Comparison of ENCODE assay signal across 1 cellular context in the genomic region with DNA sequence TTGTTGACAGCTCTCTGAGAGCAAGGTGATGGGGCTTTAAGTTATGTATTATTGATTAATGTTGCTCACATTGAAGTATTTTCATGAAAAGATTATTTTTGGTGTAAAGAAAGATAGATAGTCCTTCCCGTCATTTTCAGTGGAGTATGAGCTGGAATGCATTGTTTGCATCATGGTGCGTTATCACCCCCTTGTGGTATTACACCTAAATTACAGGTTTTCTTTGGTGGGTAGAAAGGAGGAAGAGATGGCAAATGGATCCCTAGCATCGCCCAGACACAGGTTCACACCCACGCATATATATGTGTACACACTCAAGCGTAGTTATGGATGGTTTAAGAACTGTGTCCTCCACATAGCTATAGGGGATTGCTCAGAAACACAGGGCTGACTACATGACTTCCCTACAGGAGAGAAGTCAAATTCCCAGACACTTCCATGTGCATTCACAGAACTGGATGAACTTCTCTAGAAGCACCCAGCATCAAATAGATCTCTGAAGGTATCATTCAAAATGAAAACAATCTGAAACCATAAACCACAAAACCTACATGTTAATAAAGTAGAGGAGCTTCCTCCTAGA.
TF ChIP-seq lines count a peak whose summit lies in the region.

No MANE protein-coding gene starts in this region.

TF ChIP-seq in WTC11, 78 proteins besides CTCF, POLR2A, EP300 and RAD21 (continued from another document):
- TF ChIP-seq, protein P1, sequence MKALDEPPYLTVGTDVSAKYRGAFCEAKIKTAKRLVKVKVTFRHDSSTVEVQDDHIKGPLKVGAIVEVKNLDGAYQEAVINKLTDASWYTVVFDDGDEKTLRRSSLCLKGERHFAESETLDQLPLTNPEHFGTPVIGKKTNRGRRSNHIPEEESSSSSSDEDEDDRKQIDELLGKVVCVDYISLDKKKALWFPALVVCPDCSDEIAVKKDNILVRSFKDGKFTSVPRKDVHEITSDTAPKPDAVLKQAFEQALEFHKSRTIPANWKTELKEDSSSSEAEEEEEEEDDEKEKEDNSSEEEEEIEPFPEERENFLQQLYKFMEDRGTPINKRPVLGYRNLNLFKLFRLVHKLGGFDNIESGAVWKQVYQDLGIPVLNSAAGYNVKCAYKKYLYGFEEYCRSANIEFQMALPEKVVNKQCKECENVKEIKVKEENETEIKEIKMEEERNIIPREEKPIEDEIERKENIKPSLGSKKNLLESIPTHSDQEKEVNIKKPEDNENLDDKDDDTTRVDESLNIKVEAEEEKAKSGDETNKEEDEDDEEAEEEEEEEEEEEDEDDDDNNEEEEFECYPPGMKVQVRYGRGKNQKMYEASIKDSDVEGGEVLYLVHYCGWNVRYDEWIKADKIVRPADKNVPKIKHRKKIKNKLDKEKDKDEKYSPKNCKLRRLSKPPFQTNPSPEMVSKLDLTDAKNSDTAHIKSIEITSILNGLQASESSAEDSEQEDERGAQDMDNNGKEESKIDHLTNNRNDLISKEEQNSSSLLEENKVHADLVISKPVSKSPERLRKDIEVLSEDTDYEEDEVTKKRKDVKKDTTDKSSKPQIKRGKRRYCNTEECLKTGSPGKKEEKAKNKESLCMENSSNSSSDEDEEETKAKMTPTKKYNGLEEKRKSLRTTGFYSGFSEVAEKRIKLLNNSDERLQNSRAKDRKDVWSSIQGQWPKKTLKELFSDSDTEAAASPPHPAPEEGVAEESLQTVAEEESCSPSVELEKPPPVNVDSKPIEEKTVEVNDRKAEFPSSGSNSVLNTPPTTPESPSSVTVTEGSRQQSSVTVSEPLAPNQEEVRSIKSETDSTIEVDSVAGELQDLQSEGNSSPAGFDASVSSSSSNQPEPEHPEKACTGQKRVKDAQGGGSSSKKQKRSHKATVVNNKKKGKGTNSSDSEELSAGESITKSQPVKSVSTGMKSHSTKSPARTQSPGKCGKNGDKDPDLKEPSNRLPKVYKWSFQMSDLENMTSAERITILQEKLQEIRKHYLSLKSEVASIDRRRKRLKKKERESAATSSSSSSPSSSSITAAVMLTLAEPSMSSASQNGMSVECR (CRISPR knock-in tag; IDR thresholded peaks at IDR 0.05; ENCODE audit: borderline replicate concordance) = no peak
- TF ChIP-seq E2F5 (CRISPR knock-in tag; IDR thresholded peaks at IDR 0.05) (no peak), ATF2 (CRISPR knock-in tag; IDR thresholded peaks at IDR 0.05; ENCODE audit: borderline replicate concordance, low read depth) (no peak), GTF2I (CRISPR knock-in tag; conservative IDR thresholded peaks at IDR 0.05) (no peak), ATF1 (CRISPR knock-in tag; IDR thresholded peaks at IDR 0.05) (no peak), ZSCAN18 (CRISPR knock-in tag; IDR thresholded peaks at IDR 0.05) (no peak), NR3C1 (CRISPR knock-in tag; conservative IDR thresholded peaks at IDR 0.05; ENCODE audit: low read depth) (no peak), GRHL2 (CRISPR knock-in tag; IDR thresholded peaks at IDR 0.05; ENCODE audit: insufficient replicate concordance, severe bottlenecking) (no peak)
- TF ChIP-seq, protein P2, sequence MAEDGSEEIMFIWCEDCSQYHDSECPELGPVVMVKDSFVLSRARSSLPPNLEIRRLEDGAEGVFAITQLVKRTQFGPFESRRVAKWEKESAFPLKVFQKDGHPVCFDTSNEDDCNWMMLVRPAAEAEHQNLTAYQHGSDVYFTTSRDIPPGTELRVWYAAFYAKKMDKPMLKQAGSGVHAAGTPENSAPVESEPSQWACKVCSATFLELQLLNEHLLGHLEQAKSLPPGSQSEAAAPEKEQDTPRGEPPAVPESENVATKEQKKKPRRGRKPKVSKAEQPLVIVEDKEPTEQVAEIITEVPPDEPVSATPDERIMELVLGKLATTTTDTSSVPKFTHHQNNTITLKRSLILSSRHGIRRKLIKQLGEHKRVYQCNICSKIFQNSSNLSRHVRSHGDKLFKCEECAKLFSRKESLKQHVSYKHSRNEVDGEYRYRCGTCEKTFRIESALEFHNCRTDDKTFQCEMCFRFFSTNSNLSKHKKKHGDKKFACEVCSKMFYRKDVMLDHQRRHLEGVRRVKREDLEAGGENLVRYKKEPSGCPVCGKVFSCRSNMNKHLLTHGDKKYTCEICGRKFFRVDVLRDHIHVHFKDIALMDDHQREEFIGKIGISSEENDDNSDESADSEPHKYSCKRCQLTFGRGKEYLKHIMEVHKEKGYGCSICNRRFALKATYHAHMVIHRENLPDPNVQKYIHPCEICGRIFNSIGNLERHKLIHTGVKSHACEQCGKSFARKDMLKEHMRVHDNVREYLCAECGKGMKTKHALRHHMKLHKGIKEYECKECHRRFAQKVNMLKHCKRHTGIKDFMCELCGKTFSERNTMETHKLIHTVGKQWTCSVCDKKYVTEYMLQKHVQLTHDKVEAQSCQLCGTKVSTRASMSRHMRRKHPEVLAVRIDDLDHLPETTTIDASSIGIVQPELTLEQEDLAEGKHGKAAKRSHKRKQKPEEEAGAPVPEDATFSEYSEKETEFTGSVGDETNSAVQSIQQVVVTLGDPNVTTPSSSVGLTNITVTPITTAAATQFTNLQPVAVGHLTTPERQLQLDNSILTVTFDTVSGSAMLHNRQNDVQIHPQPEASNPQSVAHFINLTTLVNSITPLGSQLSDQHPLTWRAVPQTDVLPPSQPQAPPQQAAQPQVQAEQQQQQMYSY (CRISPR knock-in tag; IDR thresholded peaks at IDR 0.05) = no peak
- TF ChIP-seq, protein P3, sequence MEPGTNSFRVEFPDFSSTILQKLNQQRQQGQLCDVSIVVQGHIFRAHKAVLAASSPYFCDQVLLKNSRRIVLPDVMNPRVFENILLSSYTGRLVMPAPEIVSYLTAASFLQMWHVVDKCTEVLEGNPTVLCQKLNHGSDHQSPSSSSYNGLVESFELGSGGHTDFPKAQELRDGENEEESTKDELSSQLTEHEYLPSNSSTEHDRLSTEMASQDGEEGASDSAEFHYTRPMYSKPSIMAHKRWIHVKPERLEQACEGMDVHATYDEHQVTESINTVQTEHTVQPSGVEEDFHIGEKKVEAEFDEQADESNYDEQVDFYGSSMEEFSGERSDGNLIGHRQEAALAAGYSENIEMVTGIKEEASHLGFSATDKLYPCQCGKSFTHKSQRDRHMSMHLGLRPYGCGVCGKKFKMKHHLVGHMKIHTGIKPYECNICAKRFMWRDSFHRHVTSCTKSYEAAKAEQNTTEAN (CRISPR knock-in tag; IDR thresholded peaks at IDR 0.05) = no peak
- TF ChIP-seq, protein P4, sequence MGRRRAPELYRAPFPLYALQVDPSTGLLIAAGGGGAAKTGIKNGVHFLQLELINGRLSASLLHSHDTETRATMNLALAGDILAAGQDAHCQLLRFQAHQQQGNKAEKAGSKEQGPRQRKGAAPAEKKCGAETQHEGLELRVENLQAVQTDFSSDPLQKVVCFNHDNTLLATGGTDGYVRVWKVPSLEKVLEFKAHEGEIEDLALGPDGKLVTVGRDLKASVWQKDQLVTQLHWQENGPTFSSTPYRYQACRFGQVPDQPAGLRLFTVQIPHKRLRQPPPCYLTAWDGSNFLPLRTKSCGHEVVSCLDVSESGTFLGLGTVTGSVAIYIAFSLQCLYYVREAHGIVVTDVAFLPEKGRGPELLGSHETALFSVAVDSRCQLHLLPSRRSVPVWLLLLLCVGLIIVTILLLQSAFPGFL (CRISPR knock-in tag; IDR thresholded peaks at IDR 0.05; ENCODE audit: borderline replicate concordance) = no peak
